8 cellular contexts compared by ENCODE assay signal in the genomic region with DNA sequence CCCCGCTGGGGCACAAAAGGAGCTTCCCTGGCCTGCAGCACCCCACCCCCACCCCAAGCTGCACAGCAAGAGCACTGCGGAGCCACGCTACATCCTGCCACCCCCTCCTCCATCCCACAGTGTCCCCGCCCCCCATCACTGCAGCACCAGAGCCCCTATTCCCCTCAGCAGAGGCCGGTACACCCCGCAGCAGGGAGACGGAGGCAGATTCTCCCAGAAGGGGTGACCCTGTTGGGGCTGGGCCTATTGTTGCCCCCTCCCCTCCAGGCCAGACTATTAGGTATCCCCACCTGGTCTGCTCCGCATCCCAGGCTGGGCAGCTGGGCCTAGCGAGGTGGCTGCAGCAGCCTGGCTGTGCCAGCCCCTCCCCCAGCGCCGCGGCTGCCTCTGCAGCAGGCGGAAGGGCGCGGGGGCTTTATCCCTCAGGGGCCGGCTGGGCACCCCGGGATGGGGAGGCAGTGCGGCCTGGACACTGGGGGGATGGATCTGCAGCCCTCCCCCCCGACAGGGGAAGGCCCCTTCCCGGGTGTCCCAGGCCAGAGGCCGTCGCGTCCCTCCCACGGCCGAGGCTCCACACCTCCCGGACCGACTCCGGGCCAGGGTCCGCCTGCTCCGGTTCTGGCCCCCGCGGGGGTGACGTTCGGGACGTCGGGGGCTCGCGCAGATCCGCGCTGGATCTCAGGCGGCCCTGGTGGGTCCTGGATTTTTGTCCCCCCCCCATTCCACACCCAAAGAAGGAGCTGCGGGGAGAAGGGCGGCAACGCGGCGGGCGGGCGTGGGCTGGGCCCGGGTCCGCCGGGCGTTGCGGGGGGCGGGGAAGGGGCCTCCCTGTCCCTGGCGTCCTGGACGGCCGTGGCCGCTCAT. TPM values are rescaled to one million over a fixed set of nuclear protein-coding genes. Genes with fewer than 3 reads are reported as not detected.
ATAC-seq lines count a peak whose summit lies in the region.

No MANE protein-coding gene starts in this region.

- H2AFZ ChIP-seq in ACC112 (ENCODE audit: low read length, unreplicated experiment): peak overlapping the region; percentile 14

- H3K27ac ChIP-seq in ACC112 (ENCODE audit: low read depth, low read length) (no peak overlapping the region), cingulate gyrus (ENCODE audit: low read depth, low read length) (peak overlapping the region; percentile 65), muscle layer of colon (ENCODE audit: low read depth, low read length) (peak overlapping the region; percentile 93)

- H3K4me1 ChIP-seq in ACC112 (ENCODE audit: control insufficient read depth, insufficient read depth, low read length, unreplicated experiment) (no peaks in the 10 kb centered on the region), muscle layer of colon (ENCODE audit: insufficient read depth, low read length) (peaks cover 29% of the 10 kb centered on the region)

- H3K4me3 ChIP-seq in ACC112 (ENCODE audit: low read depth, low read length): peak overlapping the region; percentile 43; the same call in 1 of the 2 replicates
- peak overlapping the region; percentile 45 to 75 for H3K4me3 ChIP-seq in muscle layer of colon (ENCODE audit: low read depth in 1 of 2, low read length in 2 of 2)

- no peaks in the 10 kb centered on the region for H3K9me3 ChIP-seq in muscle layer of colon (ENCODE audit: low read length)

- H3K36me3 ChIP-seq in ACC112 (ENCODE audit: insufficient read depth, low read length): no peaks in the 10 kb centered on the region
- H3K36me3 ChIP-seq in muscle layer of colon (ENCODE audit: insufficient read depth, low read length): no peaks in the 10 kb centered on the region

- H3K27me3 ChIP-seq in ACC112 (ENCODE audit: insufficient read depth, low read length) (peaks cover 47% of the 10 kb centered on the region), muscle layer of colon (ENCODE audit: control insufficient read depth in 1 of 2, insufficient read depth in 2 of 2, low read length in 2 of 2) (no peaks in the 10 kb centered on the region)

- no peaks in the 10 kb centered on the region for H3K9me3 Mint-ChIP-seq in IgD-negative memory B cell

- H3K4me1 Mint-ChIP-seq in IgD-negative memory B cell: peaks cover 0 to 8% (median 3%) of the 10 kb centered on the region in 3 donors

- no peaks in the 10 kb centered on the region for H3K79me2 ChIP-seq in ACC112 (ENCODE audit: control insufficient read depth, insufficient read depth, low read length, unreplicated experiment)

- peaks cover 10% of the 10 kb centered on the region for H3K27me3 Mint-ChIP-seq in IgD-negative memory B cell

- peak overlapping the region; percentile 41 to 81 (median 73) for H3K4me3 Mint-ChIP-seq in IgD-negative memory B cell

- H3K27ac Mint-ChIP-seq in IgD-negative memory B cell: peak overlapping the region in 2 of 3 donors; percentile 73 to 88

- ATAC-seq in HG02970 (IDR thresholded peaks at IDR 0.05; ENCODE audit: low FRiP score, unreplicated experiment) (no peak), HG03520 (IDR thresholded peaks at IDR 0.05; ENCODE audit: unreplicated experiment) (no peak), GM18498 (IDR thresholded peaks at IDR 0.05; ENCODE audit: unreplicated experiment) (no peak), GM21360 (IDR thresholded peaks at IDR 0.05; ENCODE audit: unreplicated experiment) (no peak)

- peaks cover 1% of the 10 kb centered on the region for H3K36me3 Mint-ChIP-seq in IgD-negative memory B cell

- H3K9ac ChIP-seq in muscle layer of colon (ENCODE audit: low read length): peak overlapping the region; percentile 53

RNA-seq across cellular contexts. Expression of a gene that starts 0.9 kb away (rescaled TPM):
- polyA plus RNA-seq in IgD-negative memory B cell: 1.2 TPM

RNA-seq across cellular contexts. Expression of a gene that starts 14.0 kb away (rescaled TPM):
- not detected for polyA plus RNA-seq in IgD-negative memory B cell

RNA-seq across cellular contexts. Expression of a gene that starts 27.0 kb away (rescaled TPM):
- not detected for polyA plus RNA-seq in IgD-negative memory B cell

RNA-seq across cellular contexts. Expression of a gene that starts 37.1 kb away (rescaled TPM):
- not detected for polyA plus RNA-seq in IgD-negative memory B cell

RNA-seq across cellular contexts. Expression of a gene that starts 50.8 kb away (rescaled TPM):
- not detected for polyA plus RNA-seq in IgD-negative memory B cell
